In genomic region chr4:143692241-143692640, GRCh38 we compare ENCODE assay signal across 35 cellular contexts. TPM values are rescaled to one million over a fixed set of nuclear protein-coding genes. Genes with fewer than 3 reads are reported as not detected.
"Had no signal": no experiment of that assay in that cellular context is flagged by ENCODE, and none has a peak within 500 bp of the region (broad histone marks: within the 10 kb centered on the region; RNA-seq: fewer than 3 reads in every experiment).

No MANE protein-coding gene starts in this region.

- H3K36me3 ChIP-seq: adrenal gland, brain microvascular endothelial cell, breast epithelium had no signal

- H3K9me3 ChIP-seq: adrenal gland, body of pancreas, breast epithelium had no signal

- ATAC-seq: activated CD8-positive, alpha-beta T cell treated with anti-CD3 and anti-CD28 coated beads for 36 hours; activated naive CD4-positive, alpha-beta T cell treated with anti-CD3 and anti-CD28 coated beads, Interleukin-2, amount 50 U/mL, for 72 hours; activated T-cell treated with anti-CD3 and anti-CD28 coated beads, Interleukin-2, amount 50 U/mL, for 4 hours; activated T-cell treated with anti-CD3 and anti-CD28 coated beads, Interleukin-2, amount 50 U/mL, for 72 hours; activated T-helper 17 cell treated with anti-CD3 and anti-CD28 coated beads, Interleukin-2, amount 50 U/mL, for 72 hours; body of pancreas had no signal

- H3K27ac ChIP-seq: adrenal gland, body of pancreas, brain microvascular endothelial cell, breast epithelium, VCaP had no signal

- H3K27me3 ChIP-seq: adrenal gland, body of pancreas, brain microvascular endothelial cell, breast epithelium had no signal

- DNase-seq: activated B cell treated with CpG ODN at 0.5 μM for 24 hours; activated CD4-positive, alpha-beta memory T cell treated with anti-CD3 and anti-CD28 coated beads for 36 hours; activated CD4-positive, alpha-beta T cell treated with anti-CD3 and anti-CD28 coated beads for 4 hours; activated CD4-positive, alpha-beta T cell treated with anti-CD3 and anti-CD28 coated beads, Interleukin-2, amount 10 ng/mL, durations not matched to agents 24 days and 14 days; activated CD4-positive, alpha-beta T cell treated with anti-CD3 and anti-CD28 coated beads, Interleukin-2, amount 50 U/mL, for 1 hour; activated CD4-positive, alpha-beta T cell treated with anti-CD3 and anti-CD28 coated beads, Interleukin-2, amount 50 U/mL, for 4 hours; activated CD4-positive, CD25-positive, alpha-beta regulatory T cell treated with anti-CD3 and anti-CD28 coated beads, Interleukin-2, amount 50 U/mL, for 72 hours; activated CD8-positive, alpha-beta memory T cell treated with anti-CD3 and anti-CD28 coated beads, Interleukin-2, amount 50 U/mL, for 4 hours; activated CD8-positive, alpha-beta T cell treated with anti-CD3 and anti-CD28 coated beads for 36 hours; activated effector memory CD4-positive, alpha-beta T cell treated with anti-CD3 and anti-CD28 coated beads, Interleukin-2, amount 50 U/mL, for 16 hours; activated gamma-delta T cell treated with Interleukin-2 at 50 U/mL for 16 hours; activated naive CD4-positive, alpha-beta T cell; activated naive CD4-positive, alpha-beta T cell treated with anti-CD3 and anti-CD28 coated beads for 36 hours; activated naive CD4-positive, alpha-beta T cell treated with anti-CD3 and anti-CD28 coated beads, Interleukin-2, amount 50 U/mL, for 16 hours; activated naive CD8-positive, alpha-beta T cell treated with anti-CD3 and anti-CD28 coated beads for 36 hours; activated T-cell treated with anti-CD3 and anti-CD28 coated beads for 4 hours; activated T-cell treated with anti-CD3 and anti-CD28 coated beads, Interleukin-2, amount 50 U/mL, for 1 hour; activated T-cell treated with anti-CD3 and anti-CD28 coated beads, Interleukin-2, amount 50 U/mL, for 4 hours; activated T-cell treated with anti-CD3 and anti-CD28 coated beads, Interleukin-2, amount 50 U/mL, for 72 hours; adrenal gland; amniotic stem cell; aorta; body of pancreas; brain microvascular endothelial cell; central memory CD4-positive, alpha-beta T cell; T-helper 2 cell; T-helper 9 cell had no signal

- H3K4me3 ChIP-seq: adrenal gland, body of pancreas, breast epithelium had no signal

RNA-seq across cellular contexts. Expression of gene FREM3, which starts 8.2 kb away (rescaled TPM):
- total RNA-seq: activated B cell treated with CpG ODN at 0.5 μM for 24 hours; activated CD4-positive, alpha-beta memory T cell treated with anti-CD3 and anti-CD28 coated beads for 36 hours; activated CD4-positive, alpha-beta T cell treated with anti-CD3 and anti-CD28 coated beads, Interleukin-2, amount 10 ng/mL, durations not matched to agents 24 days and 14 days; activated CD8-positive, alpha-beta memory T cell treated with anti-CD3 and anti-CD28 coated beads for 36 hours; activated CD8-positive, alpha-beta T cell treated with anti-CD3 and anti-CD28 coated beads for 36 hours; activated naive CD4-positive, alpha-beta T cell treated with anti-CD3 and anti-CD28 coated beads for 36 hours; activated naive CD4-positive, alpha-beta T cell treated with anti-CD3 and anti-CD28 coated beads, Interleukin-2, amount 50 U/mL, for 72 hours; activated naive CD8-positive, alpha-beta T cell treated with anti-CD3 and anti-CD28 coated beads for 36 hours; activated T-cell treated with anti-CD3 and anti-CD28 coated beads, Interleukin-2, amount 50 U/mL, for 4 hours; activated T-cell treated with anti-CD3 and anti-CD28 coated beads, Interleukin-2, amount 50 U/mL, for 72 hours; activated T-helper 1 cell treated with anti-CD3 and anti-CD28 coated beads, Interleukin-12 subunit alpha, Interleukin-12 subunit beta, Interleukin-2, Interleukin-4 antibody, amounts not matched to agents 30 ng/mL and 10 ng/mL and 1 ng/mL, durations not matched to agents 14 hours and 24 hours and 36 hours; activated T-helper 17 cell treated with anti-CD3 and anti-CD28 coated beads, Interleukin-2, amount 50 U/mL, for 72 hours; astrocyte; body of pancreas; cardiac septum had no signal
- polyA plus RNA-seq: adrenal gland, aorta had no signal
